8 cellular contexts compared by ENCODE assay signal in genomic region chr14:99899578-99900178, GRCh38.
DNase-seq lines count a peak whose midpoint lies in the region; ATAC-seq and TF ChIP-seq lines count a peak whose summit lies in the region.

No MANE protein-coding gene starts in this region.

- H3K27me3 ChIP-seq in CD4-positive, CD25-positive, alpha-beta regulatory T cell (ENCODE audit: control insufficient read depth, insufficient read depth, low read length), result peaks cover 4% of the 10 kb centered on the region
- H3K27me3 ChIP-seq in adipocyte (replicated peaks; ENCODE audit: control insufficient read depth, insufficient read depth, low read length) (no peaks in the 10 kb centered on the region), lung (ENCODE audit: control insufficient read depth, insufficient read depth) (no peaks in the 10 kb centered on the region)

- WGBS in lung, 2 donors, result 75 to 78% methylated on average over 7 of the region's 7 CpGs

- no peaks in the 10 kb centered on the region for H3K4me1 ChIP-seq in CD4-positive, CD25-positive, alpha-beta regulatory T cell (ENCODE audit: control insufficient read depth, insufficient read depth, low read length, poor library complexity, severe bottlenecking)
- no peaks in the 10 kb centered on the region for H3K4me1 ChIP-seq in adipocyte (ENCODE audit: control insufficient read depth, insufficient read depth, low read length)
- no peaks in the 10 kb centered on the region for H3K4me1 ChIP-seq in lung (ENCODE audit: control insufficient read depth in 2 of 2, insufficient read depth in 2 of 2, low read length in 2 of 2)

- TF ChIP-seq CTCF in HFFc6 (IDR thresholded peaks at IDR 0.05) (peak; percentile 89), lung (IDR thresholded peaks at IDR 0.05; ENCODE audit: control extremely low read depth, extremely low read depth) (peak; percentile 11)

- no peaks in the 10 kb centered on the region for H3K36me3 Mint-ChIP-seq in CD4-positive, CD25-positive, alpha-beta regulatory T cell
- H3K36me3 Mint-ChIP-seq in HFFc6 (ENCODE audit: low read depth), result peaks cover 11% of the 10 kb centered on the region

- no peaks in the 10 kb centered on the region for H3K4me1 Mint-ChIP-seq in CD4-positive, CD25-positive, alpha-beta regulatory T cell
- H3K4me1 Mint-ChIP-seq in HFFc6 (ENCODE audit: low read depth), result no peaks in the 10 kb centered on the region

- ATAC-seq in CD4-positive, CD25-positive, alpha-beta regulatory T cell (ENCODE audit: low read depth in 2 of 2), result no peak
- ATAC-seq in lung (ENCODE audit: insufficient read depth, low FRiP score) (no peak), HG03565 (IDR thresholded peaks at IDR 0.05; ENCODE audit: unreplicated experiment) (no peak)

- H3K27ac Mint-ChIP-seq in CD4-positive, CD25-positive, alpha-beta regulatory T cell, result no peak overlapping the region
- no peak overlapping the region for H3K27ac Mint-ChIP-seq in HFFc6

- H3K36me3 ChIP-seq in CD4-positive, CD25-positive, alpha-beta regulatory T cell (ENCODE audit: control insufficient read depth, insufficient read depth, low read length), result no peaks in the 10 kb centered on the region
- H3K36me3 ChIP-seq in adipocyte (ENCODE audit: control insufficient read depth, insufficient read depth, low read length, severe bottlenecking) (peaks cover 21% of the 10 kb centered on the region), lung (ENCODE audit: control insufficient read depth in 2 of 2, insufficient read depth in 2 of 2, low read length in 2 of 2) (peaks cover 4 to 7% of the 10 kb centered on the region in 2 donors)

- no peak overlapping the region for H3K27ac ChIP-seq in CD4-positive, CD25-positive, alpha-beta regulatory T cell (ENCODE audit: insufficient read depth, low read length, poor library complexity, severe bottlenecking)
- H3K27ac ChIP-seq in lung (ENCODE audit: low read depth in 1 of 2, low read length in 1 of 2), result no peak overlapping the region

- peak in 2 of 3 donors; percentile 10 to 31 for DNase-seq in CD4-positive, CD25-positive, alpha-beta regulatory T cell
- peak; percentile 24 for DNase-seq in HFFc6
- peak; percentile 80 for DNase-seq in adipocyte (ENCODE audit: low read depth)
- no peak for DNase-seq in lung (ENCODE audit: low spot score)
- DNase-seq in COLO668 (lab: John Stamatoyannopoulos, UW; ENCODE audit: unreplicated experiment), result no peak
- DNase-seq in islet precursor cell, result no peak
- no peak for DNase-seq in T-helper 9 cell

- no peak overlapping the region for H3K4me3 ChIP-seq in CD4-positive, CD25-positive, alpha-beta regulatory T cell (ENCODE audit: low read depth, low read length)
- H3K4me3 ChIP-seq in adipocyte (ENCODE audit: low read length) (no peak overlapping the region), lung (no peak overlapping the region)

- H3K9me3 Mint-ChIP-seq in CD4-positive, CD25-positive, alpha-beta regulatory T cell, result peaks cover 0 to 8% (median 0%) of the 10 kb centered on the region in 7 donors
- H3K9me3 Mint-ChIP-seq in HFFc6, result no peaks in the 10 kb centered on the region

- no peak overlapping the region for H3K9ac ChIP-seq in adipocyte (ENCODE audit: low read length)

- peaks cover 0 to 5% of the 10 kb centered on the region in 2 experiments for H3K9me3 ChIP-seq in CD4-positive, CD25-positive, alpha-beta regulatory T cell (ENCODE audit: control insufficient read depth in 2 of 2, low read length in 2 of 2)
- H3K9me3 ChIP-seq in adipocyte (ENCODE audit: control insufficient read depth, low read length) (peaks cover 6% of the 10 kb centered on the region), lung (ENCODE audit: control insufficient read depth in 2 of 2, insufficient read depth in 1 of 2, low read length in 1 of 2) (no peaks in the 10 kb centered on the region)

- peaks cover 13% of the 10 kb centered on the region for H3K27me3 Mint-ChIP-seq in CD4-positive, CD25-positive, alpha-beta regulatory T cell
- peaks cover 2% of the 10 kb centered on the region; the same call in 1 of the 2 replicates for H3K27me3 Mint-ChIP-seq in HFFc6 (ENCODE audit: insufficient read depth)

- no peak overlapping the region for H3K4me3 Mint-ChIP-seq in CD4-positive, CD25-positive, alpha-beta regulatory T cell
- no peak overlapping the region for H3K4me3 Mint-ChIP-seq in HFFc6

Comparison
In these comparisons a context has a peak if more than half of its experiments do, and no peak if none do; other contexts are left out.
1. DNase-seq: peak in CD4-positive, CD25-positive, alpha-beta regulatory T cell (2 of 3), HFFc6 (single experiment) and adipocyte (single experiment); none in lung (single experiment), COLO668 (single experiment), islet precursor cell (single experiment) and T-helper 9 cell (single experiment).